In the genomic region with DNA sequence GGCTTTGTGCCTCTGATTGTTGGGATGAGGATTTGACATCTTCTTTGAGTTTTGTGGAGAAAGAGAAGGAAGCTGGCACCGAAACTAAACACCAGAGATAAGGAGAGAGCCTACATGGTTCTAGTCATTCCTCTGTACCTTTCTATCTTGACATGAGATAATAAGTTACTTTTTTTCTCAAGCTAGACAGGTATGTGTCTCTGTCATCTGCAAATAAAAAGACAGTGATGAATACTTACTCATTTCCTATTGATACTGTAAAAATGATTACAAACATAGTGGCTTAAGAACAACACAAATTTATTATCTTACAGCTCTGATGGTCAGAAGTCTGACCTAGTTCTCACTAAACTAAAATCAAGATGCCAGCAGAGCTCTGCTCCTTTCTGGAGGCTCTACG, we compare ENCODE assay signal across 22 cellular contexts.
DNase-seq lines count a peak whose midpoint lies in the region; ATAC-seq, FAIRE-seq and TF ChIP-seq lines count a peak whose summit lies in the region.
"Had no signal": no experiment of that assay in that cellular context is flagged by ENCODE, and none has a peak within 500 bp of the region (broad histone marks: within the 10 kb centered on the region; RNA-seq: fewer than 3 reads in every experiment).

No MANE protein-coding gene starts in this region.

- no peak overlapping the region for H2BK12ac ChIP-seq in trophoblast cell (ENCODE audit: low read length)

- CTCF ChIA-PET in PC-3 (lab: Charles Lee), result no interaction called here

- no peak overlapping the region for H4K12ac ChIP-seq in trophoblast cell (ENCODE audit: low read depth, low read length)

- no peak overlapping the region for H3K4me3 ChIP-seq in PC-3 (ENCODE audit: low read length)
- no peak overlapping the region for H3K4me3 ChIP-seq in bronchial epithelial cell (ENCODE audit: low read depth, low read length)
- no peak overlapping the region for H3K4me3 ChIP-seq in trophoblast cell (ENCODE audit: low read depth, low read length)
- H3K4me3 ChIP-seq: A549, BLaER1, GM12878 had no signal

- H3K27me3 ChIP-seq in PC-3 (ENCODE audit: low read length) (no peaks in the 10 kb centered on the region), bronchial epithelial cell (ENCODE audit: control insufficient read depth, insufficient read depth, low read length) (no peaks in the 10 kb centered on the region), trophoblast cell (ENCODE audit: insufficient read depth, low read length) (no peaks in the 10 kb centered on the region)
- H3K27me3 ChIP-seq: BE2C, BLaER1 had no signal

- no peak overlapping the region for H3K23ac ChIP-seq in trophoblast cell (ENCODE audit: low read length)

- no peak for TF ChIP-seq POLR2A in GM12892 (IDR thresholded peaks at IDR 0.05; ENCODE audit: low read depth, low read length)

- no peak overlapping the region for H2AK5ac ChIP-seq in trophoblast cell (ENCODE audit: low read length)

- H3K27ac ChIP-seq in PC-3 (ENCODE audit: low read length), result no peak overlapping the region
- peak overlapping the region; percentile 38 for H3K27ac ChIP-seq in epithelial cell of prostate
- no peak overlapping the region for H3K27ac ChIP-seq in trophoblast cell (ENCODE audit: low read depth, low read length)
- H3K27ac ChIP-seq: 22Rv1, A549, BLaER1 had no signal

- intact Hi-C loops in PC-3 (cut with micrococcal nuclease), result no loop called here

- H3K14ac ChIP-seq in trophoblast cell (ENCODE audit: low read length), result no peak overlapping the region

- WGBS in trophoblast cell (ENCODE audit: extremely low coverage, insufficient coverage, insufficient read length), result no CpG with 5 or more reads among the region's 2 CpGs

- H4K8ac ChIP-seq in trophoblast cell (ENCODE audit: low read depth, low read length), result no peak overlapping the region

- H2BK120ac ChIP-seq in trophoblast cell (ENCODE audit: insufficient read depth, low read length, poor library complexity), result no peak overlapping the region

- DNase-seq in PC-3 (peak; percentile 49), bronchial epithelial cell (ENCODE audit: low read depth) (peak; percentile 58), epithelial cell of prostate (ENCODE audit: low read depth, low spot score) (no peak), trophoblast cell (no peak), GM12892 (ENCODE audit: insufficient read length) (no peak), GDM1 (lab: John Stamatoyannopoulos, UW) (no peak)
- DNase-seq: AML-193; BE2C; C1 segment of cervical spinal cord; Caco-2; Calu3; CD4-positive, alpha-beta T cell; CD8-positive, alpha-beta T cell; DMS79 treated with DMSO at 0.1 percent for 48 hours had no signal

- no peaks in the 10 kb centered on the region for H3K9me2 ChIP-seq in PC-3 (replicated peaks; ENCODE audit: low read length)

- H3K9me3 ChIP-seq in PC-3 (ENCODE audit: low read length) (no peaks in the 10 kb centered on the region), trophoblast cell (ENCODE audit: insufficient read depth, low read depth, low read length) (no peaks in the 10 kb centered on the region)
- H3K9me3 ChIP-seq: A549, BE2C, BLaER1, Caco-2 had no signal

- no peak overlapping the region for H3K4ac ChIP-seq in trophoblast cell (ENCODE audit: low read depth, low read length)

- H2AFZ ChIP-seq in PC-3 (ENCODE audit: low read length) (no peak overlapping the region), trophoblast cell (ENCODE audit: insufficient read depth, low read length, poor library complexity) (no peak overlapping the region)

- H4K91ac ChIP-seq in trophoblast cell (ENCODE audit: low read depth, low read length), result peak overlapping the region; percentile 47

- H3K4me1 ChIP-seq in PC-3 (ENCODE audit: insufficient read depth, low read length) (peaks cover 16% of the 10 kb centered on the region), trophoblast cell (ENCODE audit: control insufficient read depth in 1 of 2, insufficient read depth in 2 of 2, low read length in 2 of 2) (peaks cover 2 to 3% of the 10 kb centered on the region in 2 experiments)
- H3K4me1 ChIP-seq: BE2C, BLaER1 had no signal

- no peak for TF ChIP-seq CTCF in PC-3 (conservative IDR thresholded peaks at IDR 0.05; ENCODE audit: low read depth, low read length)
- TF ChIP-seq CTCF in bronchial epithelial cell (IDR thresholded peaks at IDR 0.05; ENCODE audit: insufficient read depth, low read length, severe bottlenecking), result no peak

- BruUV-seq in PC-3 (replicated peaks; lab: Mats Ljungman, UMichigan), result no TSS peak

- no peak overlapping the region for H3K18ac ChIP-seq in trophoblast cell (ENCODE audit: low read length)

- H3K36me3 ChIP-seq in PC-3 (ENCODE audit: low read depth, low read length) (no peaks in the 10 kb centered on the region), bronchial epithelial cell (ENCODE audit: control insufficient read depth, insufficient read depth, low read length) (no peaks in the 10 kb centered on the region), trophoblast cell (ENCODE audit: control insufficient read depth in 1 of 2, insufficient read depth in 2 of 2, low read length in 2 of 2) (no peaks in the 10 kb centered on the region)
- H3K36me3 ChIP-seq: BE2C, BLaER1 had no signal

- POLR2A ChIA-PET in PC-3 (lab: Charles Lee; ENCODE audit: unreplicated experiment), result no interaction called here

- FAIRE-seq in bronchial epithelial cell (lab: Jason Lieb, UNC) (no peak), GM12892 (lab: Jason Lieb, UNC) (no peak)
- FAIRE-seq: A549, D721Med, G401.6, GM12878, GM18507 had no signal

- peaks cover 8% of the 10 kb centered on the region for H3K79me1 ChIP-seq in trophoblast cell (ENCODE audit: low read length)

- H3K9ac ChIP-seq in PC-3 (ENCODE audit: low read length) (no peak overlapping the region), trophoblast cell (ENCODE audit: low read length) (no peak overlapping the region)
- H3K9ac ChIP-seq: BLaER1 had no signal

- 0 out of 2 replicates have a peak overlapping the region, but pooled peaks have one; percentile 23 for H3K4me2 ChIP-seq in PC-3 (ENCODE audit: low read length)
- no peak overlapping the region for H3K4me2 ChIP-seq in trophoblast cell (ENCODE audit: low read length)
- H3K4me2 ChIP-seq: A549, BLaER1 had no signal

- peak; percentile 62 for ATAC-seq in PC-3
- no peak for ATAC-seq in GM21360 (IDR thresholded peaks at IDR 0.05; ENCODE audit: unreplicated experiment)
- ATAC-seq: A549; CD8-positive, alpha-beta T cell; GM12878 had no signal

- H3F3A ChIP-seq in PC-3 (ENCODE audit: low read length, unreplicated experiment), result no peaks in the 10 kb centered on the region

- H4K20me1 ChIP-seq in PC-3 (ENCODE audit: low read length), result no peaks in the 10 kb centered on the region
- H4K20me1 ChIP-seq: BLaER1 had no signal

- no peaks in the 10 kb centered on the region for H3K79me2 ChIP-seq in PC-3 (ENCODE audit: low read length)
- H3K79me2 ChIP-seq in trophoblast cell (ENCODE audit: control insufficient read depth, insufficient read depth, low read length, poor library complexity), result peaks cover 2% of the 10 kb centered on the region

- no peak overlapping the region for H2BK5ac ChIP-seq in trophoblast cell (ENCODE audit: low read depth, low read length, poor library complexity)

Comparison
In these comparisons a context has a peak if more than half of its experiments do, and no peak if none do; other contexts are left out.
1. DNase-seq: peak in PC-3 (single experiment) and bronchial epithelial cell (single experiment); none in epithelial cell of prostate (single experiment), trophoblast cell (0 of 2), GM12892 (single experiment) and GDM1 (single experiment).